In the genomic region with DNA sequence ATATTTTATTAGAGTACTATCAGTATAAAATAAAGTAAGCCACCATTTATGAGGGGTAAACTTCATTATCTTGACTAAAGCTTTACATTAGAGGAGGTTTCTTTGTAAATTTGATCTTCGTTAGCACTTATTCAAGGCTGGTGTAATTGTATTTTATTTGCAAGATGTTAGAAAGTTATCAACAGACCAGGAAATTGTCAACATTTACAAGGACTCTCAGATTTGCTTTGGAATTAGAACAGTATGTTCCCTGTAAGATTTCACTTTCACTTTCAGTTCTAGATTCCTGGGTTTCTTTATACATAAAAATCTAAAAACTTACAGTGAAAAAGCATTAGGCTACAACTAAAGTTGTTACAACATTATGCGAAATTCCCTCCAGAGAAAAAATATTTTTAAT, we compare ENCODE assay signal across 9 cellular contexts. TPM values are rescaled to one million over a fixed set of nuclear protein-coding genes. Genes with fewer than 3 reads are reported as not detected.
DNase-seq lines count a peak whose midpoint lies in the region; ATAC-seq, FAIRE-seq and TF ChIP-seq lines count a peak whose summit lies in the region.
"Had no signal": no experiment of that assay in that cellular context is flagged by ENCODE, and none has a peak within 500 bp of the region (broad histone marks: within the 10 kb centered on the region; RNA-seq: fewer than 3 reads in every experiment).

No MANE protein-coding gene starts in this region.

- TF ChIP-seq POLR2A in endothelial cell of umbilical vein (IDR thresholded peaks at IDR 0.05; ENCODE audit: low read depth, low read length), result no peak
- TF ChIP-seq POLR2A in gastrocnemius medialis (IDR thresholded peaks at IDR 0.05), result no peak

- intact Hi-C loops in endothelial cell of umbilical vein (cut with micrococcal nuclease) (no loop called here), gastrocnemius medialis (cut with DNase I; ENCODE audit: low total_unique reads) (no loop called here)

- H3K9me3 ChIP-seq in endothelial cell of umbilical vein (replicated peaks; ENCODE audit: control insufficient read depth, insufficient read depth, low read length) (no peaks in the 10 kb centered on the region), gastrocnemius medialis (no peaks in the 10 kb centered on the region), BE2C (no peaks in the 10 kb centered on the region)

- in situ Hi-C loops in gastrocnemius medialis (cut with MboI; ENCODE audit: low sequenced_read_pairs in 4 of 4), result no loop called here

- ATAC-seq in gastrocnemius medialis (peak in 1 of 2 donors; percentile 35), GM18520 (IDR thresholded peaks at IDR 0.05; ENCODE audit: unreplicated experiment) (no peak)

- H3K36me3 ChIP-seq in endothelial cell of umbilical vein (ENCODE audit: control insufficient read depth in 2 of 2, extremely low read depth in 1 of 2, insufficient read depth in 2 of 2, low read length in 2 of 2), result no peaks in the 10 kb centered on the region
- no peaks in the 10 kb centered on the region for H3K36me3 ChIP-seq in gastrocnemius medialis
- H3K36me3 ChIP-seq in BE2C, result no peaks in the 10 kb centered on the region

- dilution Hi-C loops in endothelial cell of umbilical vein (cut with MboI; ENCODE audit: extremely low pct_ligation_motif_present, low sequenced_read_pairs), result no loop called here

- FAIRE-seq in endothelial cell of umbilical vein (lab: Jason Lieb, UNC), result peak; percentile 8

- POLR2A ChIA-PET in endothelial cell of umbilical vein (lab: Charles Lee), result no interaction called here

- no TSS peak for BruUV-seq in endothelial cell of umbilical vein (replicated peaks; lab: Mats Ljungman, UMichigan)

- H3K4me2 ChIP-seq in endothelial cell of umbilical vein (ENCODE audit: insufficient read depth, low read length), result peak overlapping the region; percentile 90

- H3K4me1 ChIP-seq in endothelial cell of umbilical vein (ENCODE audit: control insufficient read depth, extremely low read depth, insufficient read depth, low read length), result peaks cover 3% of the 10 kb centered on the region
- peaks cover 0 to under 1% of the 10 kb centered on the region in 2 donors for H3K4me1 ChIP-seq in gastrocnemius medialis
- no peaks in the 10 kb centered on the region; the same call in 1 of the 2 replicates for H3K4me1 ChIP-seq in BE2C

- H3K9me1 ChIP-seq in endothelial cell of umbilical vein (replicated peaks; ENCODE audit: control insufficient read depth, extremely low read depth, insufficient read depth, low read length), result no peaks in the 10 kb centered on the region

- H2AFZ ChIP-seq in endothelial cell of umbilical vein (ENCODE audit: low read depth, low read length), result peak overlapping the region; percentile 70

- H3K4me3 ChIP-seq in endothelial cell of umbilical vein (replicated peaks in 1 of 3; ENCODE audit: insufficient read depth in 1 of 3, low read depth in 1 of 3, low read length in 3 of 3), result peak overlapping the region in 2 of 3 experiments; percentile 36 to 52
- peak overlapping the region; percentile 11 to 54 (median 23) for H3K4me3 ChIP-seq in gastrocnemius medialis
- no peak overlapping the region for H3K4me3 ChIP-seq in BE2C (ENCODE audit: low read depth, low read length)

- DNase-seq in GM03348 (ENCODE audit: low spot score) (peak; percentile 24), RPMI7951 (ENCODE audit: low read depth) (peak; percentile 47), endothelial cell of umbilical vein (ENCODE audit: low read depth, low spot score) (peak; percentile 53), gastrocnemius medialis (no peak), retina (no peak), NCI-H1417 (lab: John Stamatoyannopoulos, UW) (no peak), BE2C (no peak)
- DNase-seq: NCI-H526 had no signal

- H4K20me1 ChIP-seq in endothelial cell of umbilical vein (replicated peaks; ENCODE audit: control insufficient read depth, extremely low read depth, insufficient read depth, low read length), result no peaks in the 10 kb centered on the region

- H3K27me3 ChIP-seq in endothelial cell of umbilical vein (ENCODE audit: control insufficient read depth in 2 of 2, insufficient read depth in 2 of 2, low read length in 2 of 2) (no peaks in the 10 kb centered on the region), gastrocnemius medialis (no peaks in the 10 kb centered on the region), BE2C (no peaks in the 10 kb centered on the region)

- TF ChIP-seq CTCF in endothelial cell of umbilical vein (IDR thresholded peaks at IDR 0.05; ENCODE audit: extremely low read depth in 1 of 2, insufficient read depth in 1 of 2, low read depth in 1 of 2, low read length in 2 of 2) (no peak), gastrocnemius medialis (IDR thresholded peaks at IDR 0.05 in 4 of 5, conservative IDR thresholded peaks at IDR 0.05 in 1 of 5) (no peak), BE2C (IDR thresholded peaks at IDR 0.05; ENCODE audit: low read depth, low read length) (no peak)

- no peak overlapping the region for H3K9ac ChIP-seq in endothelial cell of umbilical vein (replicated peaks; ENCODE audit: extremely low read depth, insufficient read depth, low read length)

- H3K79me2 ChIP-seq in endothelial cell of umbilical vein (ENCODE audit: control insufficient read depth, insufficient read depth, low read length), result no peaks in the 10 kb centered on the region

- CTCF ChIA-PET in endothelial cell of umbilical vein (lab: Charles Lee), result interaction anchor here (1.5 to 6.6 kb wide), 3 partner anchors 19 to 100 kb away, joined by 3 to 29 read pairs (median 13); no protein-coding TSS in a partner anchor

- H3K27ac ChIP-seq in endothelial cell of umbilical vein (ENCODE audit: insufficient read depth, low read depth, low read length) (peak overlapping the region; percentile 36), gastrocnemius medialis (peak overlapping the region; percentile 25 to 71 (median 64))

TF ChIP-seq in endothelial cell of umbilical vein, 7 proteins besides CTCF, POLR2A, EP300 and RAD21:
- TF ChIP-seq GATA2 (IDR thresholded peaks at IDR 0.05; ENCODE audit: insufficient read depth, insufficient read length, low read depth, low read length) (no peak), POLR2AphosphoS5 (IDR thresholded peaks at IDR 0.05; ENCODE audit: insufficient read depth, low read depth, low read length) (no peak), FOS (IDR thresholded peaks at IDR 0.05; ENCODE audit: borderline replicate concordance, insufficient read depth, low read length) (no peak), MYC (IDR thresholded peaks at IDR 0.05; ENCODE audit: low read depth, low read length) (no peak), EZH2 (IDR thresholded peaks at IDR 0.05; ENCODE audit: borderline replicate concordance, low read depth, low read length, severe bottlenecking) (no peak), JUN (IDR thresholded peaks at IDR 0.05; ENCODE audit: borderline replicate concordance, insufficient read depth, insufficient read length, low read depth) (no peak)
- TF ChIP-seq, protein P1, sequence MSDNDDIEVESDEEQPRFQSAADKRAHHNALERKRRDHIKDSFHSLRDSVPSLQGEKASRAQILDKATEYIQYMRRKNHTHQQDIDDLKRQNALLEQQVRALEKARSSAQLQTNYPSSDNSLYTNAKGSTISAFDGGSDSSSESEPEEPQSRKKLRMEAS (IDR thresholded peaks at IDR 0.05; ENCODE audit: insufficient read depth, insufficient read length), result no peak

RNA-seq across cellular contexts. Expression of gene BIRC3, which starts 4.6 kb away (rescaled TPM):
- 4.8 and 9.3 TPM in 2 replicates for total RNA-seq in RPMI7951 (2014; rRNA removed; shearing (Covaris generic))
- total RNA-seq in endothelial cell of umbilical vein (0.60 and 1.4 TPM in 2 replicates), gastrocnemius medialis (1 to 10 TPM; 1.7 to 2.5 (median 2.0) TPM)
- polyA plus RNA-seq in endothelial cell of umbilical vein, result 0.28 and 0.37 TPM in 2 replicates
- polyA plus RNA-seq in endothelial cell of umbilical vein (2011; cell fraction: cytosol; rRNA removed), result 0.43 and 0.68 TPM in 2 replicates
- 0.67 and 0.83 TPM in 2 replicates for polyA plus RNA-seq in endothelial cell of umbilical vein (2011; cell fraction: nucleus; rRNA removed)
- polyA plus RNA-seq in endothelial cell of umbilical vein (2012), result 1.2 and 1.6 TPM in 2 replicates
- polyA minus RNA-seq in endothelial cell of umbilical vein, result 0.59 and 1.5 TPM in 2 replicates
- polyA minus RNA-seq in endothelial cell of umbilical vein (2011; cell fraction: cytosol; rRNA and poly(A)+ RNA removed), result 7.0 TPM
- polyA minus RNA-seq in endothelial cell of umbilical vein (2011; cell fraction: nucleus; rRNA and poly(A)+ RNA removed), result 0.72 and 1.1 TPM in 2 replicates
- 0.52 TPM for polyA plus RNA-seq in BE2C (2012; ENCODE audit: insufficient read depth, insufficient read length, low read depth)

RNA-seq across cellular contexts. Expression of gene BIRC2, which starts 34.4 kb away (rescaled TPM):
- total RNA-seq in RPMI7951 (2014; rRNA removed; shearing (Covaris generic)), result 79.0 and 98.2 TPM in 2 replicates
- total RNA-seq in endothelial cell of umbilical vein (47.3 and 49.9 TPM in 2 replicates), gastrocnemius medialis (10 to 100 TPM; 30.7 to 60.3 (median 46.6) TPM)
- polyA plus RNA-seq in endothelial cell of umbilical vein, result 32.9 and 42.8 TPM in 2 replicates
- polyA plus RNA-seq in endothelial cell of umbilical vein (2011; cell fraction: cytosol; rRNA removed), result 38.3 and 49.0 TPM in 2 replicates
- polyA plus RNA-seq in endothelial cell of umbilical vein (2011; cell fraction: nucleus; rRNA removed), result 73.7 and 80.9 TPM in 2 replicates
- polyA plus RNA-seq in endothelial cell of umbilical vein (2012), result 60.5 and 68.2 TPM in 2 replicates
- polyA minus RNA-seq in endothelial cell of umbilical vein, result 63.1 and 82.2 TPM in 2 replicates
- 14.7 TPM for polyA minus RNA-seq in endothelial cell of umbilical vein (2011; cell fraction: cytosol; rRNA and poly(A)+ RNA removed)
- 114 and 187 TPM in 2 replicates for polyA minus RNA-seq in endothelial cell of umbilical vein (2011; cell fraction: nucleus; rRNA and poly(A)+ RNA removed)
- polyA plus RNA-seq in BE2C (2012; ENCODE audit: insufficient read depth, insufficient read length, low read depth), result 21.0 TPM

Comparison
In these comparisons a context has a peak if more than half of its experiments do, and no peak if none do; other contexts are left out.
1. DNase-seq: peak in GM03348 (single experiment), RPMI7951 (single experiment) and endothelial cell of umbilical vein (single experiment); none in gastrocnemius medialis (0 of 2), retina (single experiment), NCI-H1417 (0 of 3) and BE2C (single experiment).